In the genomic region with DNA sequence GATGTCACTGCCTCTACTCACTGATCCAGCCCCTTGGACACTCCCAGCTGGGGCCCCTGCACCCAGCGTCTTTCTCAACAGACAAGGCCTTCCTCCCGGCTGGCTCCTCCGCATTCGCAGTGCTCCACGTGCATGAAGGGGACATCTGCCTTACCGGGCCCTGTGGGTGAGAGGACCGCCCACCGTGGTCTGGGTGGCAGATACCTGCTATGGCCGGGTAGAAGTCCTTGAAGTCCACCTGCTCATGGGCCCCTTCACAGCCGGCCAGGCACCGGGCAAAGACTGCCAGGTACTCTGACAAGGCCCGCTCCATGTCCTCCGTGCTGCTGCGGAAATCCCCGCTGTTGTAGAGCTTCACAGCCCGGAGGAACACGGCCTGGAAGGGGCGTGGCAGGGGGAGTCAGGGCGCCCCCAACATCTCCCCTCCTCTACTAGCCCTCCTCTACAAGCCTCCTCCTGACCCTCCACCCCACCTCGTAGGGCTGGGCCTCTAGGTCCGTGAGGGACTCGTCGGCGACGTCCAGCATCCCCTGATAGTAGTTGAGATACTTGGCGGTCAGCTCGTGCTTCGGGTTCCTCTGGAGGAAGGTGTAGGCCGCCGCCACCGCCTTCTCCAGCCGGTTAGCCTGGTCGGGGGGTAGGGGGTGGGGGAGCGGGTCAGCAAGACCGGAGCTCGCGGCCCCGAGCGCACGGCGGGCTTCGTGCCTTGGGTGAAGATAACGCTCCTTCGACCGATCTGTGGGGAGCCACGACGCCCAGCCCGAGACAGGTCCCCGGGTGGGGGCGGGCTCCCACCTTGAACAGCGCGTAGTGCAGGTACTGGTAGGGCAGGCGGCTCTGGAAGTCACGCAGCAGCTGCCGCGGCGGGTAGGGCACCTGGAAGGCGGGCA, we compare ENCODE assay signal across 6 cellular contexts. TPM values are rescaled to one million over a fixed set of nuclear protein-coding genes. Genes with fewer than 3 reads are reported as not detected.
DNase-seq lines count a peak whose midpoint lies in the region; ATAC-seq and TF ChIP-seq lines count a peak whose summit lies in the region.

No MANE protein-coding gene starts in this region.

- no peaks in the 10 kb centered on the region for H3K27me3 ChIP-seq in cardiac muscle cell
- peaks cover 34% of the 10 kb centered on the region for H3K27me3 ChIP-seq in thymus (ENCODE audit: control insufficient read depth, insufficient read depth)

- peak overlapping the region; percentile 90 for H3K4me3 ChIP-seq in AG10803 (ENCODE audit: low read length)
- H3K4me3 ChIP-seq in cardiac muscle cell, result peak overlapping the region; percentile 92
- H3K4me3 ChIP-seq in thymus (ENCODE audit: low read length), result peak overlapping the region; percentile 78

- H3K9me3 ChIP-seq in cardiac muscle cell (ENCODE audit: low read depth) (no peaks in the 10 kb centered on the region), thymus (ENCODE audit: control insufficient read depth) (peaks cover 2% of the 10 kb centered on the region)

- ATAC-seq in GM18873 (IDR thresholded peaks at IDR 0.05; ENCODE audit: low FRiP score, unreplicated experiment) (no peak), GM21529 (IDR thresholded peaks at IDR 0.05; ENCODE audit: unreplicated experiment) (no peak)

- no peak for TF ChIP-seq CTCF in AG10803 (conservative IDR thresholded peaks at IDR 0.05; ENCODE audit: low read length)
- TF ChIP-seq CTCF in cardiac muscle cell (IDR thresholded peaks at IDR 0.05; ENCODE audit: low read depth, low read length), result no peak

- H3K36me3 ChIP-seq in cardiac muscle cell (no peaks in the 10 kb centered on the region), thymus (ENCODE audit: control insufficient read depth, insufficient read depth) (no peaks in the 10 kb centered on the region)

- peaks cover 18% of the 10 kb centered on the region for H3K4me1 ChIP-seq in cardiac muscle cell (ENCODE audit: low read depth)
- H3K4me1 ChIP-seq in thymus (ENCODE audit: control insufficient read depth, insufficient read depth, low read length), result peaks cover 9% of the 10 kb centered on the region

- H3K27ac ChIP-seq in cardiac muscle cell (peak overlapping the region; percentile 80), thymus (ENCODE audit: low read depth) (no peak overlapping the region)

- no peak for DNase-seq in AG10803 (ENCODE audit: low read depth)
- DNase-seq in NCI-H1105 treated with DMSO at 0.1 percent for 48 hours (lab: John Stamatoyannopoulos, UW), result peak; percentile 46
- peak in 1 of 2 donors; percentile 19 for DNase-seq in cardiac muscle cell (ENCODE audit: low read depth in 1 of 2, low spot score in 1 of 2)

- 39% methylated on average over 58 of the region's 58 CpGs for WGBS in thymus

RNA-seq across cellular contexts. Expression of gene P3H4, which starts 0.8 kb away (rescaled TPM):
- 118 and 153 TPM in 2 replicates for total RNA-seq in cardiac muscle cell
- polyA plus RNA-seq in cardiac muscle cell (137 and 138 TPM in 2 replicates), thymus (4.8 TPM)

RNA-seq across cellular contexts. Expression of gene FKBP10, which starts 1.9 kb away (rescaled TPM):
- total RNA-seq in cardiac muscle cell, result 265 and 336 TPM in 2 replicates
- polyA plus RNA-seq in cardiac muscle cell (113 and 165 TPM in 2 replicates), thymus (9.6 TPM)

RNA-seq across cellular contexts. Expression of gene JUP, which starts 24.4 kb away (rescaled TPM):
- total RNA-seq in cardiac muscle cell, result 296 and 359 TPM in 2 replicates
- polyA plus RNA-seq in cardiac muscle cell, result 160 and 206 TPM in 2 replicates
- polyA plus RNA-seq in thymus, result 87.6 TPM

RNA-seq across cellular contexts. Expression of gene NT5C3B, which starts 25.1 kb away (rescaled TPM):
- 164 and 190 TPM in 2 replicates for total RNA-seq in cardiac muscle cell
- polyA plus RNA-seq in cardiac muscle cell (221 and 222 TPM in 2 replicates), thymus (57.3 TPM)

RNA-seq across cellular contexts. Expression of gene KLHL10, which starts 26.7 kb away (rescaled TPM):
- total RNA-seq in cardiac muscle cell, result 0.36 TPM in 1 of 2 replicates, not detected in the other
- 0.14 TPM in 1 of 2 replicates, not detected in the other for polyA plus RNA-seq in cardiac muscle cell
- 0.14 TPM for polyA plus RNA-seq in thymus

Comparison
In these comparisons a context has a peak if more than half of its experiments do, and no peak if none do; other contexts are left out.
1. RNA of gene P3H4, which starts 0.8 kb away (polyA plus RNA-seq): 137 to 138 TPM in cardiac muscle cell; 4.8 TPM in thymus (single experiment); every median in the first group is over 10 times any median in the second.
2. RNA of gene FKBP10, which starts 1.9 kb away (polyA plus RNA-seq): 113 to 165 TPM in cardiac muscle cell; 9.6 TPM in thymus (single experiment); every median in the first group is over 10 times any median in the second.
3. Peak in every context shown above with its lines, with median percentiles within 50 percentile points of each other: H3K4me3 ChIP-seq.